ENCODE assay signal across 8 cellular contexts in the genomic region with DNA sequence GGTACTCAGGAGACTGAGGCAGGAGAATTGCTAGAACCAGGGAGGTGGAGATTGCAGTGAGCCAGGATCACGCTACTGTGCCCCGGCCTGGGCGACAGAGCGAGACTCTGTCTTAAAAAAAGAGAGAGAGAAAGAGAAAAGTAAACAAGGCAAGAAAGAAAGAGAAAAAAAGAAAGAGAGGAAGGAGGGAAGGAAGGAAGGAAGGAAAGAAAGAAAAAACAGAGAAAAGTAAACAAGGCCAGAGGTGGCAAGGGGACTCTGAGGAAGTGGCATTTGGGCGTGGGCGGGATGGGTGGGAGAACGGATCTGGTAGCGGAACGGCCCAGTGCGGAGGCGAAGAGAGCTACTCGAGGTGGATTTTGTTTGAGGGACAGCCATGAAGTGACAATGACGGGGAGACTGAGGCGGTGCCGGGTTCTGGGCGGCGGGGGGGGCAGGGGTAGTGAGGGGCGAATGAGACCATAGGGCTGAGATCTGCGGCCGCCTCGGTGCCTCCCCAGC. TPM values are rescaled to one million over a fixed set of nuclear protein-coding genes. Genes with fewer than 3 reads are reported as not detected.
DNase-seq lines count a peak whose midpoint lies in the region; ATAC-seq and TF ChIP-seq lines count a peak whose summit lies in the region.

No MANE protein-coding gene starts in this region.

- peak; percentile 28 for ATAC-seq in GM21529 (IDR thresholded peaks at IDR 0.05; ENCODE audit: unreplicated experiment)
- ATAC-seq in GM21723 (IDR thresholded peaks at IDR 0.05; ENCODE audit: unreplicated experiment), result no peak

- H3K36me3 ChIP-seq in SJSA1 (peaks cover 18% of the 10 kb centered on the region), spleen (peaks cover 0 to 20% (median 0%) of the 10 kb centered on the region in 6 donors)

- H3K27ac ChIP-seq in SJSA1, result peak overlapping the region; percentile 80
- H3K27ac ChIP-seq in spleen, result peak overlapping the region; percentile 87 to 98 (median 94)

- H3K4me3 ChIP-seq in SJSA1 (peak overlapping the region; percentile 89), fibroblast of mammary gland (ENCODE audit: control insufficient read depth, low read depth, low read length) (peak overlapping the region; percentile 58), spleen (peak overlapping the region in 7 of 8 donors; percentile 66 to 94 (median 77))

- WGBS in spleen, 5 donors, result 11 to 14% (median 12%) methylated on average over 18 to 21 of the region's 21 CpGs

- H3K9me3 ChIP-seq in SJSA1 (replicated peaks) (no peaks in the 10 kb centered on the region), spleen (no peaks in the 10 kb centered on the region)

- no peak for DNase-seq in SJSA1 (ENCODE audit: low read depth in 1 of 2, low spot score in 2 of 2)
- DNase-seq in fibroblast of mammary gland (ENCODE audit: low read depth), result no peak
- DNase-seq in spleen, result no peak
- no peak for DNase-seq in HuH-7.5 (ENCODE audit: low spot score)
- no peak for DNase-seq in NCI-H345 treated with DMSO at 0.1 percent for 48 hours (lab: John Stamatoyannopoulos, UW; ENCODE audit: unreplicated experiment)
- DNase-seq in NCI-H2107 (lab: John Stamatoyannopoulos, UW), result no peak

- H3K4me1 ChIP-seq in SJSA1 (replicated peaks) (peaks cover 35% of the 10 kb centered on the region), spleen (peaks cover 16 to 68% (median 45%) of the 10 kb centered on the region in 6 donors)

- no peak for TF ChIP-seq POLR2A in spleen (IDR thresholded peaks at IDR 0.05)

- H3K27me3 ChIP-seq in SJSA1 (replicated peaks) (no peaks in the 10 kb centered on the region), spleen (replicated peaks in 1 of 7) (no peaks in the 10 kb centered on the region)

- TF ChIP-seq CTCF in fibroblast of mammary gland (conservative IDR thresholded peaks at IDR 0.05; ENCODE audit: control insufficient read depth, insufficient read depth, low read depth, low read length) (no peak), spleen (IDR thresholded peaks at IDR 0.05 in 8 of 11, conservative IDR thresholded peaks at IDR 0.05 in 3 of 11) (no peak)

- intact Hi-C loops in spleen (cut with DNase I; ENCODE audit: low total_unique reads), result no loop called here

RNA-seq across cellular contexts. Expression of a gene that starts 7.4 kb away (rescaled TPM):
- 21.4 and 41.9 TPM in 2 replicates for total RNA-seq in SJSA1 (2014; rRNA removed; shearing (Covaris generic))
- total RNA-seq in spleen, result 10 to 100 TPM; 46.0 to 64.6 (median 50.5) TPM
- polyA plus RNA-seq in spleen, result 10 to 100 TPM; 61.5 to 70.4 (median 64.8) TPM

RNA-seq across cellular contexts. Expression of a gene that starts 33.6 kb away (rescaled TPM):
- not detected in 2 replicates for total RNA-seq in SJSA1 (2014; rRNA removed; shearing (Covaris generic))
- not detected for total RNA-seq in spleen
- under 1 TPM; 0.03 to 0.10 (median 0.04) TPM for polyA plus RNA-seq in spleen
